ENCODE assay signal across 27 cellular contexts in genomic region chr3:59366218-59366617, GRCh38.
"Had no signal": no experiment of that assay in that cellular context is flagged by ENCODE, and none has a peak within 500 bp of the region (broad histone marks: within the 10 kb centered on the region; RNA-seq: fewer than 3 reads in every experiment).

No MANE protein-coding gene starts in this region.

- H3K4me3 ChIP-seq: stomach, suprapubic skin, testis, thoracic aorta, thyroid gland, tibial artery, transverse colon, upper lobe of left lung, upper lobe of right lung, uterus, vagina had no signal

- H3K9me3 Mint-ChIP-seq: stimulated activated effector memory CD8-positive, alpha-beta T cell treated with anti-CD3 and anti-CD28 coated beads, Interleukin-12 subunit alpha, Interleukin-12 subunit beta, amount 100 ng/mL, for 72 hours; stimulated activated memory B cell treated with anti-CD40 and anti-IgM and Interleukin-4, amounts not matched to agents 10 μg/mL and 1 μg/mL and 100 μg/mL, for 72 hours; stimulated activated naive CD8-positive, alpha-beta T cell treated with anti-CD3 and anti-CD28 coated beads, Interleukin-15, Interleukin-2, amounts not matched to agents 100 ng/mL and 50 ng/mL, for 24 hours had no signal

- H3K9me3 ChIP-seq: suprapubic skin, testis, thoracic aorta, thyroid gland, tibial artery, transverse colon, upper lobe of left lung, upper lobe of right lung, uterus, vagina had no signal

- H3K27ac Mint-ChIP-seq: stimulated activated effector memory CD8-positive, alpha-beta T cell treated with anti-CD3 and anti-CD28 coated beads, Interleukin-12 subunit alpha, Interleukin-12 subunit beta, amount 100 ng/mL, for 72 hours; stimulated activated memory B cell treated with anti-CD40 and anti-IgM and Interleukin-4, amounts not matched to agents 10 μg/mL and 1 μg/mL and 100 μg/mL, for 72 hours; stimulated activated naive B cell treated with anti-CD40 and anti-IgM and Interleukin-4, amounts not matched to agents 10 μg/mL and 1 μg/mL and 100 μg/mL, for 72 hours; stimulated activated naive CD8-positive, alpha-beta T cell treated with anti-CD3 and anti-CD28 coated beads, Interleukin-15, amount 100 ng/mL, for 72 hours; stimulated activated naive CD8-positive, alpha-beta T cell treated with anti-CD3 and anti-CD28 coated beads, Interleukin-15, Interleukin-2, amounts not matched to agents 100 ng/mL and 50 ng/mL, for 24 hours; type B pancreatic cell had no signal

- H3K27me3 ChIP-seq: stomach, suprapubic skin, testis, thyroid gland, tibial artery, transverse colon, upper lobe of left lung, upper lobe of right lung, uterus, vagina had no signal

- H3K36me3 ChIP-seq: stomach, suprapubic skin, thoracic aorta, thyroid gland, tibial artery, transverse colon, upper lobe of left lung, upper lobe of right lung, uterus, vagina had no signal

- H3K27me3 Mint-ChIP-seq: stimulated activated memory B cell treated with anti-CD40 and anti-IgM and Interleukin-4, amounts not matched to agents 10 μg/mL and 1 μg/mL and 100 μg/mL, for 72 hours; stimulated activated naive B cell treated with anti-CD40 and anti-IgM and Interleukin-4, amounts not matched to agents 10 μg/mL and 1 μg/mL and 100 μg/mL, for 72 hours; stimulated activated naive CD8-positive, alpha-beta T cell treated with anti-CD3 and anti-CD28 coated beads, Interleukin-15, amount 100 ng/mL, for 72 hours; stimulated activated naive CD8-positive, alpha-beta T cell treated with anti-CD3 and anti-CD28 coated beads, Interleukin-15, Interleukin-2, amounts not matched to agents 100 ng/mL and 50 ng/mL, for 24 hours had no signal

- H3K36me3 Mint-ChIP-seq: stimulated activated effector memory CD8-positive, alpha-beta T cell treated with anti-CD3 and anti-CD28 coated beads, Interleukin-12 subunit alpha, Interleukin-12 subunit beta, amount 100 ng/mL, for 72 hours; stimulated activated memory B cell treated with anti-CD40 and anti-IgM and Interleukin-4, amounts not matched to agents 10 μg/mL and 1 μg/mL and 100 μg/mL, for 72 hours; stimulated activated naive B cell treated with anti-CD40 and anti-IgM and Interleukin-4, amounts not matched to agents 10 μg/mL and 1 μg/mL and 100 μg/mL, for 72 hours; type B pancreatic cell had no signal

- H3K4me3 Mint-ChIP-seq: stimulated activated effector memory CD8-positive, alpha-beta T cell treated with anti-CD3 and anti-CD28 coated beads, Interleukin-12 subunit alpha, Interleukin-12 subunit beta, amount 100 ng/mL, for 72 hours; stimulated activated memory B cell treated with anti-CD40 and anti-IgM and Interleukin-4, amounts not matched to agents 10 μg/mL and 1 μg/mL and 100 μg/mL, for 72 hours; stimulated activated naive B cell treated with anti-CD40 and anti-IgM and Interleukin-4, amounts not matched to agents 10 μg/mL and 1 μg/mL and 100 μg/mL, for 72 hours; stimulated activated naive CD8-positive, alpha-beta T cell treated with anti-CD3 and anti-CD28 coated beads, Interleukin-15, amount 100 ng/mL, for 72 hours; stimulated activated naive CD8-positive, alpha-beta T cell treated with anti-CD3 and anti-CD28 coated beads, Interleukin-15, Interleukin-2, amounts not matched to agents 100 ng/mL and 50 ng/mL, for 24 hours; type B pancreatic cell had no signal

- H3K27ac ChIP-seq: stomach, suprapubic skin, testis, thoracic aorta, thyroid gland, tibial artery, transverse colon, upper lobe of left lung, upper lobe of right lung, uterus, vagina had no signal

- ATAC-seq: stimulated activated effector memory CD8-positive, alpha-beta T cell treated with anti-CD3 and anti-CD28 coated beads, Interleukin-12 subunit alpha, Interleukin-12 subunit beta, amount 100 ng/mL, for 72 hours; stimulated activated memory B cell treated with anti-CD40 and anti-IgM and Interleukin-4, amounts not matched to agents 10 μg/mL and 1 μg/mL and 100 μg/mL, for 72 hours; stimulated activated naive B cell treated with anti-CD40 and anti-IgM and Interleukin-4, amounts not matched to agents 10 μg/mL and 1 μg/mL and 100 μg/mL, for 72 hours; stimulated activated naive CD8-positive, alpha-beta T cell treated with anti-CD3 and anti-CD28 coated beads, Interleukin-15, amount 100 ng/mL, for 72 hours; stimulated activated naive CD8-positive, alpha-beta T cell treated with anti-CD3 and anti-CD28 coated beads, Interleukin-15, Interleukin-2, amounts not matched to agents 100 U/mL and 50 U/mL, for 24 hours; upper lobe of right lung had no signal

- H3K4me1 ChIP-seq: stomach, suprapubic skin, testis, thyroid gland, tibial artery, transverse colon, upper lobe of left lung, upper lobe of right lung, uterus, vagina had no signal

- DNase-seq: stimulated activated CD4-positive, alpha-beta T cell treated with anti-CD3 and anti-CD28 coated beads, Interleukin-2, amount 100 ng/mL, for 48 hours; stimulated activated CD4-positive, alpha-beta T cell treated with anti-CD3 and anti-CD28 coated beads, Interleukin-4, amount 100 ng/mL, for 1 hour; stimulated activated CD4-positive, alpha-beta T cell treated with anti-CD3 and anti-CD28 coated beads, Interleukin-4, amount 100 ng/mL, for 24 hours; stimulated activated CD4-positive, alpha-beta T cell treated with anti-CD3 and anti-CD28 coated beads, Interleukin-4, amount 100 ng/mL, for 4 hours; stimulated activated CD8-positive, alpha-beta memory T cell treated with anti-CD3 and anti-CD28 coated beads, Interleukin-4, amount 100 ng/mL, for 48 hours; stimulated activated naive B cell treated with anti-CD40 and anti-IgM and Interleukin-4, amounts not matched to agents 10 μg/mL and 1 μg/mL and 100 μg/mL, for 72 hours; stimulated activated naive CD4-positive, alpha-beta T cell; stimulated activated naive CD4-positive, alpha-beta T cell treated with Interleukin-2 at 50 U/mL for 16 hours; stimulated activated naive CD8-positive, alpha-beta T cell treated with anti-CD3 and anti-CD28 coated beads, Interleukin-15, amount 100 ng/mL, for 72 hours; stimulated activated naive CD8-positive, alpha-beta T cell treated with anti-CD3 and anti-CD28 coated beads, Interleukin-15, Interleukin-2, amounts not matched to agents 100 U/mL and 50 U/mL, for 24 hours; stomach; substantia nigra; testis; thyroid gland; tibial artery; transverse colon; trophoblast cell; upper lobe of left lung; upper lobe of right lung; uterus had no signal
